12 cellular contexts compared by ENCODE assay signal in the genomic region with DNA sequence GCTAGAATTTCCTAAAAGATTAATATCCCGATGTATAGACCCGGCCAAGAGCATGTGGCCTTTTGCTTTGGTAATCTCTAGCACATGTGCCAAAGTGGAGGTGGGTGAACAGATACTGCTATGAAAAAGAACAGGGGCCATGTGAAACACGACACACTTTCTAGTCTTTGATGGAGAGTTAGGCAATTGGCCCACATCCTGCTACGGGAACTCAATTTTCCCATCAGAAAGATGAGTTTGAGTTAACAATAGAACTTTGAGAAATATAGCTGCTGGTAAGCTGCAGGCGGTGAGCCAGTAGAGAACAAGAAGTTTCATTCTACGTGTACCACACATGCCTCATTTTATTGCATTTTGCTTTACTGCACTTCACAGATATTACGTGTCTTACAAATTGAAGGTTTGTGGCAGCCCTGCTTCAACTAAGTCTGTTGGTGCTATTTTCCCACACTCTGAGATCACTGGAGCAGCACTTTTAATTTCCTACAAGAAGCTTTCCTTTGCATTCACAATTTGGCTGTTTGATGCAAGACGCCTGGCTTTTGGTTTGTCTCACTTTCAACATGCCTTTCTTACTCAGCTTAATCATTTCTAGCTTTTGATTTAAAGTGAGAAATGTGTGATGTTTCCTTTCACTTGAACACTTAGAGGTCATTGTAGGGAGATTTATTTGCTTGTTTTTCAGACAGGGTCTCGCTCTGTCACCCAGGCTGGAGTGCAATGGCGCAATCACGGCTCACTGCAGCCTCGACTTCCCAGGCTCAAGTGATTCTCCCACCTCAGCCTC. TPM values are rescaled to one million over a fixed set of nuclear protein-coding genes. Genes with fewer than 3 reads are reported as not detected.
A peak's percentile ranks its signal among the peaks of the same experiment; 100 is the strongest.
DNase-seq lines count a peak whose midpoint lies in the region; ATAC-seq and TF ChIP-seq lines count a peak whose summit lies in the region.
"Had no signal": no experiment of that assay in that cellular context is flagged by ENCODE, and none has a peak within 500 bp of the region (broad histone marks: within the 10 kb centered on the region; RNA-seq: fewer than 3 reads in every experiment).

No MANE protein-coding gene starts in this region.

- peaks cover 22% of the 10 kb centered on the region for H3K4me1 Mint-ChIP-seq in T-helper 2 cell treated with Interferon-gamma antibody and Interleukin-4, amounts not matched to agents 5 μg/mL and 100 μg/mL, for 36 hours (ENCODE audit: low read depth)
- H3K4me1 Mint-ChIP-seq in CD8-positive, alpha-beta T cell (ENCODE audit: low read depth), result peaks cover 11% of the 10 kb centered on the region

- H3K9me3 ChIP-seq in CD8-positive, alpha-beta T cell (ENCODE audit: low read length), result no peaks in the 10 kb centered on the region
- H3K9me3 ChIP-seq in left ventricle myocardium inferior (replicated peaks), result no peaks in the 10 kb centered on the region
- H3K9me3 ChIP-seq: gastroesophageal sphincter had no signal

- POLR2A ChIA-PET in CD8-positive, alpha-beta T cell (lab: Charles Lee), result interaction anchor here (1.1 kb wide), 1 partner anchor 13 kb away, joined by 5 read pairs; no protein-coding TSS in a partner anchor

- CTCF ChIA-PET in CD8-positive, alpha-beta T cell (lab: Charles Lee), result interaction anchor here (1.2 kb wide), 1 partner anchor 49 kb away, joined by 5 read pairs; no protein-coding TSS in a partner anchor

- peak overlapping the region; percentile 35 for H3K4me3 Mint-ChIP-seq in T-helper 2 cell treated with Interferon-gamma antibody and Interleukin-4, amounts not matched to agents 5 μg/mL and 100 μg/mL, for 36 hours
- H3K4me3 Mint-ChIP-seq in CD8-positive, alpha-beta T cell, result no peak overlapping the region

- TF ChIP-seq CTCF in CD8-positive, alpha-beta T cell (IDR thresholded peaks at IDR 0.05), result no peak
- TF ChIP-seq CTCF in left ventricle myocardium inferior (IDR thresholded peaks at IDR 0.05; ENCODE audit: borderline replicate concordance), result no peak

- peak; percentile 36 to 55 for DNase-seq in activated CD4-positive, alpha-beta T cell treated with anti-CD3 and anti-CD28 coated beads, Interleukin-2, amount 50 U/mL, for 48 hours
- DNase-seq in activated CD4-positive, alpha-beta T cell treated with anti-CD3 and anti-CD28 coated beads for 1 hour, result no peak
- peak; percentile 51 for DNase-seq in T-helper 2 cell treated with Interferon-gamma antibody and Interleukin-4, amounts not matched to agents 5 μg/mL and 100 μg/mL, for 36 hours (ENCODE audit: low spot score)
- DNase-seq in stimulated activated CD4-positive, alpha-beta T cell treated with anti-CD3 and anti-CD28 coated beads, Interleukin-4, amount 100 ng/mL, for 24 hours, result peak; percentile 36
- DNase-seq in CD8-positive, alpha-beta T cell, result no peak
- no peak for DNase-seq in middle frontal gyrus (ENCODE audit: extremely low spot score, low spot score)
- no peak for DNase-seq in left ventricle myocardium inferior
- DNase-seq: NCI-H2029, SHP77 had no signal

- H3K4me1 ChIP-seq in CD8-positive, alpha-beta T cell (ENCODE audit: insufficient read depth, low read length), result no peaks in the 10 kb centered on the region
- H3K4me1 ChIP-seq in left ventricle myocardium inferior, result no peaks in the 10 kb centered on the region

- intact Hi-C loops in CD8-positive, alpha-beta T cell (cut with DNase I, micrococcal nuclease), result no loop called here
- intact Hi-C loops in left ventricle myocardium inferior (cut with micrococcal nuclease), result no loop called here

- H3K36me3 ChIP-seq in CD8-positive, alpha-beta T cell (ENCODE audit: insufficient read depth, low read length), result no peaks in the 10 kb centered on the region
- H3K36me3 ChIP-seq in left ventricle myocardium inferior, result no peaks in the 10 kb centered on the region

- no peak overlapping the region for H3K4me3 ChIP-seq in CD8-positive, alpha-beta T cell (ENCODE audit: low read depth, low read length)
- no peak overlapping the region for H3K4me3 ChIP-seq in left ventricle myocardium inferior
- H3K4me3 ChIP-seq: gastroesophageal sphincter had no signal

- H3K36me3 Mint-ChIP-seq in T-helper 2 cell treated with Interferon-gamma antibody and Interleukin-4, amounts not matched to agents 5 μg/mL and 100 μg/mL, for 36 hours (ENCODE audit: low read depth), result peaks cover 2% of the 10 kb centered on the region
- H3K36me3 Mint-ChIP-seq in CD8-positive, alpha-beta T cell, result peaks cover 33% of the 10 kb centered on the region

- peak; percentile 54 for ATAC-seq in GM21737 (IDR thresholded peaks at IDR 0.05; ENCODE audit: unreplicated experiment)
- no peak for ATAC-seq in CD8-positive, alpha-beta T cell
- ATAC-seq: gastroesophageal sphincter had no signal

- no peaks in the 10 kb centered on the region for H3K9me3 Mint-ChIP-seq in T-helper 2 cell treated with Interferon-gamma antibody and Interleukin-4, amounts not matched to agents 5 μg/mL and 100 μg/mL, for 36 hours
- no peaks in the 10 kb centered on the region for H3K9me3 Mint-ChIP-seq in CD8-positive, alpha-beta T cell

- H3K27ac Mint-ChIP-seq in T-helper 2 cell treated with Interferon-gamma antibody and Interleukin-4, amounts not matched to agents 5 μg/mL and 100 μg/mL, for 36 hours, result peak overlapping the region; percentile 37
- no peak overlapping the region for H3K27ac Mint-ChIP-seq in CD8-positive, alpha-beta T cell

- no peaks in the 10 kb centered on the region for H3K27me3 Mint-ChIP-seq in T-helper 2 cell treated with Interferon-gamma antibody and Interleukin-4, amounts not matched to agents 5 μg/mL and 100 μg/mL, for 36 hours (ENCODE audit: low read depth)
- H3K27me3 Mint-ChIP-seq in CD8-positive, alpha-beta T cell (ENCODE audit: low read depth), result no peaks in the 10 kb centered on the region

- H3K27me3 ChIP-seq in CD8-positive, alpha-beta T cell (ENCODE audit: insufficient read depth, low read length), result no peaks in the 10 kb centered on the region
- H3K27me3 ChIP-seq in left ventricle myocardium inferior (ENCODE audit: low read depth), result no peaks in the 10 kb centered on the region
- H3K27me3 ChIP-seq: gastroesophageal sphincter had no signal

- no peak overlapping the region for H3K27ac ChIP-seq in CD8-positive, alpha-beta T cell (ENCODE audit: low read depth, low read length)
- H3K27ac ChIP-seq in left ventricle myocardium inferior (replicated peaks), result no peak overlapping the region
- H3K27ac ChIP-seq: gastroesophageal sphincter had no signal

RNA-seq across cellular contexts. Expression of gene HTR6, which starts 46.3 kb away (rescaled TPM):
- total RNA-seq in CD8-positive, alpha-beta T cell, result 1 to 10 TPM in 1 of 2 experiments, under 1 TPM in 1; 0.87 to 1.1 TPM
- not detected for total RNA-seq in left ventricle myocardium inferior
- total RNA-seq: gastroesophageal sphincter, ureter had no signal

Comparison
In these comparisons a context has a peak if more than half of its experiments do, and no peak if none do; other contexts are left out.
1. DNase-seq: peak in activated CD4-positive, alpha-beta T cell treated with anti-CD3 and anti-CD28 coated beads, Interleukin-2, amount 50 U/mL, for 48 hours (2 of 2), T-helper 2 cell treated with Interferon-gamma antibody and Interleukin-4, amounts not matched to agents 5 μg/mL and 100 μg/mL, for 36 hours (single experiment) and stimulated activated CD4-positive, alpha-beta T cell treated with anti-CD3 and anti-CD28 coated beads, Interleukin-4, amount 100 ng/mL, for 24 hours (single experiment); none in activated CD4-positive, alpha-beta T cell treated with anti-CD3 and anti-CD28 coated beads for 1 hour (single experiment), CD8-positive, alpha-beta T cell (0 of 7), middle frontal gyrus (single experiment) and left ventricle myocardium inferior (single experiment).